13 cellular contexts compared by ENCODE assay signal in genomic region chr17:4536259-4536741, GRCh38. TPM values are rescaled to one million over a fixed set of nuclear protein-coding genes. Genes with fewer than 3 reads are reported as not detected.
DNase-seq lines count a peak whose midpoint lies in the region; ATAC-seq and TF ChIP-seq lines count a peak whose summit lies in the region.
"Had no signal": no experiment of that assay in that cellular context is flagged by ENCODE, and none has a peak within 500 bp of the region (broad histone marks: within the 10 kb centered on the region; RNA-seq: fewer than 3 reads in every experiment).

No MANE protein-coding gene starts in this region.

- RAD21 ChIA-PET in HCT116 (lab: Charles Lee; ENCODE audit: low non-redundant PET in 1 of 2, low total read pairs in 2 of 2, uncharacterized antibody in 2 of 2, unreplicated experiment in 2 of 2): interaction anchor here in 1 of 2 experiments (0.6 kb wide), 1 partner anchor 113 kb away, joined by 3 read pairs; no protein-coding TSS in a partner anchor

- no peak for TF ChIP-seq RAD21 in HCT116 (IDR thresholded peaks at IDR 0.05; ENCODE audit: low read depth)

- CTCF ChIA-PET in HCT116 (lab: Charles Lee) (no interaction called here), WTC11 (lab: Charles Lee) (interaction anchor here (0.8 to 8.2 kb wide), 5 partner anchors 15 to 115 kb away, joined by 3 to 57 read pairs (median 4); partner anchors contain the start of gene MYBBP1A)

- intact Hi-C loops in HCT116 (cut with micrococcal nuclease): no loop called here

- H3K9ac ChIP-seq in HCT116 (ENCODE audit: low read length): no peak overlapping the region

- H3K4me3 Mint-ChIP-seq in WTC11: peak overlapping the region; percentile 60
- H3K4me3 Mint-ChIP-seq in stimulated activated naive B cell treated with anti-CD40 and anti-IgM and Interleukin-4, amounts not matched to agents 10 μg/mL and 1 μg/mL and 100 μg/mL, for 72 hours: no peak overlapping the region
- H3K4me3 Mint-ChIP-seq: naive B cell had no signal

- peaks cover 7% of the 10 kb centered on the region for H3K36me3 Mint-ChIP-seq in WTC11
- peaks cover 27 to 28% of the 10 kb centered on the region in 2 donors for H3K36me3 Mint-ChIP-seq in stimulated activated naive B cell treated with anti-CD40 and anti-IgM and Interleukin-4, amounts not matched to agents 10 μg/mL and 1 μg/mL and 100 μg/mL, for 72 hours

- H2AFZ ChIP-seq in HCT116 (ENCODE audit: low read depth, low read length, poor library complexity, severe bottlenecking): no peak overlapping the region
- H2AFZ ChIP-seq: PC-9 had no signal

- TF ChIP-seq CTCF in HCT116 (IDR thresholded peaks at IDR 0.05 in 2 of 3, conservative IDR thresholded peaks at IDR 0.05 in 1 of 3; ENCODE audit: borderline replicate concordance in 1 of 3, insufficient read depth in 1 of 3, low read depth in 2 of 3, low read length in 2 of 3): no peak
- TF ChIP-seq CTCF in WTC11 (IDR thresholded peaks at IDR 0.05): no peak

- ATAC-seq in HCT116: peak; percentile 1; the same call in 1 of the 2 replicates
- peak; percentile 17 for ATAC-seq in WTC11
- peak in 1 of 2 donors; percentile 8 for ATAC-seq in stimulated activated naive B cell treated with anti-CD40 and anti-IgM and Interleukin-4, amounts not matched to agents 10 μg/mL and 1 μg/mL and 100 μg/mL, for 72 hours (replicated peaks)

- no peaks in the 10 kb centered on the region for H3K9me3 Mint-ChIP-seq in WTC11
- H3K9me3 Mint-ChIP-seq in stimulated activated naive B cell treated with anti-CD40 and anti-IgM and Interleukin-4, amounts not matched to agents 10 μg/mL and 1 μg/mL and 100 μg/mL, for 72 hours: no peaks in the 10 kb centered on the region
- H3K9me3 Mint-ChIP-seq: naive B cell had no signal

- no peak overlapping the region for H3K4me3 ChIP-seq in HCT116 (replicated peaks in 1 of 2; ENCODE audit: low read depth in 1 of 2, low read length in 2 of 2)
- H3K4me3 ChIP-seq: PC-9 had no signal

- H3K9me3 ChIP-seq in HCT116 (ENCODE audit: control insufficient read depth in 1 of 2, insufficient read depth in 1 of 2, low read depth in 1 of 2, low read length in 2 of 2): no peaks in the 10 kb centered on the region

- peak overlapping the region; percentile 53; the same call in 1 of the 2 replicates for H3K27ac Mint-ChIP-seq in WTC11
- peak overlapping the region; percentile 14 for H3K27ac Mint-ChIP-seq in stimulated activated naive B cell treated with anti-CD40 and anti-IgM and Interleukin-4, amounts not matched to agents 10 μg/mL and 1 μg/mL and 100 μg/mL, for 72 hours

- H3K4me2 ChIP-seq in HCT116 (ENCODE audit: low read length): no peak overlapping the region
- H3K4me2 ChIP-seq: PC-9 had no signal

- no peak for DNase-seq in HCT116 (ENCODE audit: low read depth, low spot score)
- no peak for DNase-seq in WTC11 (ENCODE audit: low spot score)
- peak; percentile 75 for DNase-seq in iPS-NIHi11 (ENCODE audit: low spot score)
- no peak for DNase-seq in stimulated activated naive B cell treated with anti-CD40 and anti-IgM and Interleukin-4, amounts not matched to agents 10 μg/mL and 1 μg/mL and 100 μg/mL, for 72 hours
- no peak for DNase-seq in superior temporal gyrus (ENCODE audit: extremely low spot score)
- no peak for DNase-seq in GOT3 (lab: John Stamatoyannopoulos, UW)
- no peak for DNase-seq in NCI-H1092 treated with DMSO at 0.1 percent for 48 hours (lab: John Stamatoyannopoulos, UW)
- DNase-seq: activated CD4-positive, CD25-positive, alpha-beta regulatory T cell treated with anti-CD3 and anti-CD28 coated beads, Interleukin-2, amount 50 U/mL, for 72 hours; naive B cell; PC-9; stimulated activated CD4-positive, alpha-beta T cell treated with anti-CD3 and anti-CD28 coated beads, Interleukin-4, amount 100 ng/mL, for 4 hours had no signal

- H3K27ac ChIP-seq in HCT116 (ENCODE audit: low read depth, low read length): no peak overlapping the region

- no TSS peak for BruUV-seq in HCT116 (replicated peaks; lab: Mats Ljungman, UMichigan)

- peaks cover 7 to 24% of the 10 kb centered on the region in 2 experiments; a peak in 3 of 4 replicates for H3K36me3 ChIP-seq in HCT116 (ENCODE audit: control insufficient read depth in 1 of 2, insufficient read depth in 2 of 2, low read length in 2 of 2)

- H3K27me3 Mint-ChIP-seq in WTC11 (ENCODE audit: low read depth): peaks cover 35% of the 10 kb centered on the region
- peaks cover 11 to 23% of the 10 kb centered on the region in 2 donors for H3K27me3 Mint-ChIP-seq in stimulated activated naive B cell treated with anti-CD40 and anti-IgM and Interleukin-4, amounts not matched to agents 10 μg/mL and 1 μg/mL and 100 μg/mL, for 72 hours

- no peaks in the 10 kb centered on the region for H3K27me3 ChIP-seq in HCT116 (ENCODE audit: insufficient read depth, low read length)

- peaks cover 18% of the 10 kb centered on the region for H3K4me1 Mint-ChIP-seq in WTC11
- peaks cover 0 to 9% of the 10 kb centered on the region in 2 donors for H3K4me1 Mint-ChIP-seq in stimulated activated naive B cell treated with anti-CD40 and anti-IgM and Interleukin-4, amounts not matched to agents 10 μg/mL and 1 μg/mL and 100 μg/mL, for 72 hours

- TF ChIP-seq POLR2A in HCT116 (IDR thresholded peaks at IDR 0.05; ENCODE audit: borderline replicate concordance, extremely low read depth, insufficient read depth, insufficient read length): no peak

- H4K20me1 ChIP-seq in HCT116 (ENCODE audit: insufficient read depth): no peaks in the 10 kb centered on the region; the same call in 1 of the 2 replicates

- POLR2A ChIA-PET in HCT116 (lab: Charles Lee) (no interaction called here), WTC11 (lab: Charles Lee) (interaction anchor here (0.6 to 3.2 kb wide), 5 partner anchors 13 to 900 kb away, joined by 3 to 7 read pairs (median 4); partner anchors contain the start of gene SHPK)

- H3K4me1 ChIP-seq in HCT116 (ENCODE audit: control insufficient read depth in 1 of 2, insufficient read depth in 2 of 2, low read length in 2 of 2): peaks cover 8 to 19% of the 10 kb centered on the region in 2 experiments; a peak in 3 of 4 replicates

- H3K9me2 ChIP-seq in HCT116 (ENCODE audit: insufficient read depth): no peaks in the 10 kb centered on the region

- no peaks in the 10 kb centered on the region for H3K79me2 ChIP-seq in HCT116 (ENCODE audit: insufficient read depth, low read length)

TF ChIP-seq in HCT116, 20 proteins besides CTCF, POLR2A, EP300 and RAD21:
- TF ChIP-seq ZFX (IDR thresholded peaks at IDR 0.05) (no peak), ATF3 (IDR thresholded peaks at IDR 0.05) (no peak), POLR2AphosphoS5 (IDR thresholded peaks at IDR 0.05; ENCODE audit: low read depth, low read length) (0 out of 2 replicates have a peak, but pooled peaks have one; percentile 30), ZNF274 (IDR thresholded peaks at IDR 0.05; ENCODE audit: low read depth, low read length) (no peak)

TF ChIP-seq in WTC11, 78 proteins besides CTCF, POLR2A, EP300 and RAD21 (continues in another document):
- 0 out of 2 replicates have a peak, but pooled peaks have one; percentile 26 for TF ChIP-seq NFE2L1 (CRISPR knock-in tag; IDR thresholded peaks at IDR 0.05)
- TF ChIP-seq ETV6 (CRISPR knock-in tag; IDR thresholded peaks at IDR 0.05): no peak
- no peak for TF ChIP-seq RELA (CRISPR knock-in tag; IDR thresholded peaks at IDR 0.05; ENCODE audit: borderline replicate concordance)
- TF ChIP-seq TEAD4 (CRISPR knock-in tag; IDR thresholded peaks at IDR 0.05): no peak
- no peak for TF ChIP-seq ZNF138 (CRISPR knock-in tag; conservative IDR thresholded peaks at IDR 0.05)
- peak; percentile 88; the same call in 1 of the 2 replicates for TF ChIP-seq FOXP1 (CRISPR knock-in tag; IDR thresholded peaks at IDR 0.05; ENCODE audit: borderline replicate concordance)
- TF ChIP-seq ZNF512 (CRISPR knock-in tag; IDR thresholded peaks at IDR 0.05; ENCODE audit: borderline replicate concordance): no peak
- no peak for TF ChIP-seq ATF6 (CRISPR knock-in tag; IDR thresholded peaks at IDR 0.05)
- no peak; the same call in 1 of the 2 replicates for TF ChIP-seq ZNF671 (CRISPR knock-in tag; IDR thresholded peaks at IDR 0.05)
- TF ChIP-seq ZNF232 (CRISPR knock-in tag; IDR thresholded peaks at IDR 0.05): peak; percentile 77; the same call in 1 of the 2 replicates

RNA-seq across cellular contexts. Expression of gene MYBBP1A, which starts 18.9 kb away (rescaled TPM):
- 130 TPM for total RNA-seq in HCT116 (2021; ENCODE audit: unreplicated experiment)
- 64.6 and 68.0 TPM in 2 replicates for polyA plus RNA-seq in HCT116 (2012)
- 108 to 163 TPM (median 118 TPM) in 3 replicates for total RNA-seq in WTC11 (2021)

RNA-seq across cellular contexts. Expression of gene GGT6, which starts 24.1 kb away (rescaled TPM):
- total RNA-seq in HCT116 (2021; ENCODE audit: unreplicated experiment) (0.10 TPM), WTC11 (2021) (0.07 to 0.37 TPM (median 0.18 TPM) in 3 replicates)
- 0.03 TPM in 1 of 2 replicates, not detected in the other for polyA plus RNA-seq in HCT116 (2012)
- total RNA-seq: G401, LHCN-M2 had no signal

RNA-seq across cellular contexts. Expression of gene SPNS2, which starts 37.6 kb away (rescaled TPM):
- total RNA-seq in HCT116 (2021; ENCODE audit: unreplicated experiment): 1.6 TPM
- 4.5 and 5.8 TPM in 2 replicates for polyA plus RNA-seq in HCT116 (2012)
- total RNA-seq in WTC11 (2021): 0.87 to 1.4 TPM (median 1.3 TPM) in 3 replicates

RNA-seq across cellular contexts. Expression of gene SMTNL2, which starts 48.0 kb away (rescaled TPM):
- 2.3 TPM for total RNA-seq in HCT116 (2021; ENCODE audit: unreplicated experiment)
- polyA plus RNA-seq in HCT116 (2012): 1.2 and 1.7 TPM in 2 replicates
- 2.7 to 3.8 TPM (median 3.8 TPM) in 3 replicates for total RNA-seq in WTC11 (2021)
- total RNA-seq: G401, LHCN-M2, PC-9 had no signal

Comparison
In these comparisons a context has a peak if more than half of its experiments do, and no peak if none do; other contexts are left out.
1. Of the 4 proteins assayed by ChIP-seq in both WTC11 and HCT116: peak only in WTC11: SP1; only in HCT116: none; in both: none; in neither: 3.